In genomic region chr4:99853190-99853589, GRCh38 we compare ENCODE assay signal across 18 cellular contexts. TPM values are rescaled to one million over a fixed set of nuclear protein-coding genes. Genes with fewer than 3 reads are reported as not detected.
DNase-seq lines count a peak whose midpoint lies in the region; ATAC-seq lines count a peak whose summit lies in the region.
"Had no signal": no experiment of that assay in that cellular context is flagged by ENCODE, and none has a peak within 500 bp of the region (broad histone marks: within the 10 kb centered on the region; RNA-seq: fewer than 3 reads in every experiment).

No MANE protein-coding gene starts in this region.

- no peaks in the 10 kb centered on the region for H3K9me3 Mint-ChIP-seq in activated CD4-positive, alpha-beta T cell treated with anti-CD3 and anti-CD28 coated beads for 36 hours (ENCODE audit: low read depth)
- peaks cover 9% of the 10 kb centered on the region for H3K9me3 Mint-ChIP-seq in activated CD4-positive, alpha-beta T cell treated with anti-CD3 and anti-CD28 coated beads, Interleukin-2, amount 10 ng/mL, durations not matched to agents 7 days and 5 days
- H3K9me3 Mint-ChIP-seq in stimulated activated naive CD8-positive, alpha-beta T cell treated with anti-CD3 and anti-CD28 coated beads, Interleukin-15, Interleukin-2, amounts not matched to agents 100 ng/mL and 50 ng/mL, for 24 hours = no peaks in the 10 kb centered on the region
- H3K9me3 Mint-ChIP-seq in stimulated activated naive CD8-positive, alpha-beta T cell treated with anti-CD3 and anti-CD28 coated beads, Interleukin-15, amount 100 ng/mL, for 72 hours = no peaks in the 10 kb centered on the region
- no peaks in the 10 kb centered on the region for H3K9me3 Mint-ChIP-seq in activated naive CD8-positive, alpha-beta T cell treated with anti-CD3 and anti-CD28 coated beads, Interleukin-2, amount 50 U/mL, for 24 hours
- H3K9me3 Mint-ChIP-seq: CD4-positive, alpha-beta T cell had no signal

- peak overlapping the region; percentile 96 for H3K27ac Mint-ChIP-seq in activated CD4-positive, alpha-beta T cell treated with anti-CD3 and anti-CD28 coated beads for 36 hours
- no peak overlapping the region for H3K27ac Mint-ChIP-seq in activated CD4-positive, alpha-beta T cell treated with anti-CD3 and anti-CD28 coated beads, Interleukin-2, amount 10 ng/mL, durations not matched to agents 7 days and 5 days
- H3K27ac Mint-ChIP-seq in stimulated activated naive CD8-positive, alpha-beta T cell treated with anti-CD3 and anti-CD28 coated beads, Interleukin-15, Interleukin-2, amounts not matched to agents 100 ng/mL and 50 ng/mL, for 24 hours = peak overlapping the region; percentile 96
- no peak overlapping the region for H3K27ac Mint-ChIP-seq in stimulated activated naive CD8-positive, alpha-beta T cell treated with anti-CD3 and anti-CD28 coated beads, Interleukin-15, amount 100 ng/mL, for 72 hours
- H3K27ac Mint-ChIP-seq in activated naive CD8-positive, alpha-beta T cell treated with anti-CD3 and anti-CD28 coated beads, Interleukin-2, amount 50 U/mL, for 24 hours = peak overlapping the region; percentile 94

- POLR2A ChIA-PET in activated CD4-positive, alpha-beta T cell treated with anti-CD3 and anti-CD28 coated beads for 36 hours (lab: Charles Lee) = no interaction called here
- POLR2A ChIA-PET in activated CD4-positive, alpha-beta T cell treated with anti-CD3 and anti-CD28 coated beads, Interleukin-2, amount 10 ng/mL, durations not matched to agents 7 days and 5 days (lab: Charles Lee) = no interaction called here

- H3K4me3 Mint-ChIP-seq in activated CD4-positive, alpha-beta T cell treated with anti-CD3 and anti-CD28 coated beads for 36 hours = no peak overlapping the region
- H3K4me3 Mint-ChIP-seq in activated CD4-positive, alpha-beta T cell treated with anti-CD3 and anti-CD28 coated beads, Interleukin-2, amount 10 ng/mL, durations not matched to agents 7 days and 5 days = no peak overlapping the region
- no peak overlapping the region for H3K4me3 Mint-ChIP-seq in stimulated activated naive CD8-positive, alpha-beta T cell treated with anti-CD3 and anti-CD28 coated beads, Interleukin-15, Interleukin-2, amounts not matched to agents 100 ng/mL and 50 ng/mL, for 24 hours
- no peak overlapping the region for H3K4me3 Mint-ChIP-seq in stimulated activated naive CD8-positive, alpha-beta T cell treated with anti-CD3 and anti-CD28 coated beads, Interleukin-15, amount 100 ng/mL, for 72 hours
- H3K4me3 Mint-ChIP-seq in activated naive CD8-positive, alpha-beta T cell treated with anti-CD3 and anti-CD28 coated beads, Interleukin-2, amount 50 U/mL, for 24 hours = no peak overlapping the region
- H3K4me3 Mint-ChIP-seq: CD4-positive, alpha-beta T cell had no signal

- peaks cover 86% of the 10 kb centered on the region for H3K4me1 Mint-ChIP-seq in activated CD4-positive, alpha-beta T cell treated with anti-CD3 and anti-CD28 coated beads for 36 hours
- H3K4me1 Mint-ChIP-seq in activated CD4-positive, alpha-beta T cell treated with anti-CD3 and anti-CD28 coated beads, Interleukin-2, amount 10 ng/mL, durations not matched to agents 7 days and 5 days = peaks cover 80% of the 10 kb centered on the region
- peaks cover 91% of the 10 kb centered on the region for H3K4me1 Mint-ChIP-seq in stimulated activated naive CD8-positive, alpha-beta T cell treated with anti-CD3 and anti-CD28 coated beads, Interleukin-15, Interleukin-2, amounts not matched to agents 100 ng/mL and 50 ng/mL, for 24 hours (ENCODE audit: low read depth)
- peaks cover 85% of the 10 kb centered on the region for H3K4me1 Mint-ChIP-seq in stimulated activated naive CD8-positive, alpha-beta T cell treated with anti-CD3 and anti-CD28 coated beads, Interleukin-15, amount 100 ng/mL, for 72 hours
- peaks cover 89% of the 10 kb centered on the region for H3K4me1 Mint-ChIP-seq in activated naive CD8-positive, alpha-beta T cell treated with anti-CD3 and anti-CD28 coated beads, Interleukin-2, amount 50 U/mL, for 24 hours

- ATAC-seq in activated CD4-positive, alpha-beta T cell treated with anti-CD3 and anti-CD28 coated beads for 36 hours = no peak
- no peak for ATAC-seq in stimulated activated naive CD8-positive, alpha-beta T cell treated with anti-CD3 and anti-CD28 coated beads, Interleukin-15, amount 100 ng/mL, for 72 hours
- ATAC-seq in activated naive CD8-positive, alpha-beta T cell treated with anti-CD3 and anti-CD28 coated beads, Interleukin-2, amount 50 U/mL, for 24 hours = no peak
- no peak for ATAC-seq in GM21367 (IDR thresholded peaks at IDR 0.05; ENCODE audit: unreplicated experiment)

- CTCF ChIA-PET in activated CD4-positive, alpha-beta T cell treated with anti-CD3 and anti-CD28 coated beads for 36 hours (lab: Charles Lee) = interaction anchor here (0.6 to 3.3 kb wide), 4 partner anchors 11 to 45 kb away, joined by 3 to 14 read pairs (median 4); no protein-coding TSS in a partner anchor
- CTCF ChIA-PET in activated CD4-positive, alpha-beta T cell treated with anti-CD3 and anti-CD28 coated beads, Interleukin-2, amount 10 ng/mL, durations not matched to agents 7 days and 5 days (lab: Charles Lee) = interaction anchor here (0.9 to 1.6 kb wide), 4 partner anchors 14 to 52 kb away, joined by 3 read pairs; no protein-coding TSS in a partner anchor

- peaks cover 50% of the 10 kb centered on the region for H3K36me3 Mint-ChIP-seq in activated CD4-positive, alpha-beta T cell treated with anti-CD3 and anti-CD28 coated beads for 36 hours (ENCODE audit: low read depth)
- peaks cover 71% of the 10 kb centered on the region for H3K36me3 Mint-ChIP-seq in activated CD4-positive, alpha-beta T cell treated with anti-CD3 and anti-CD28 coated beads, Interleukin-2, amount 10 ng/mL, durations not matched to agents 7 days and 5 days (ENCODE audit: low read depth)
- peaks cover 49% of the 10 kb centered on the region for H3K36me3 Mint-ChIP-seq in stimulated activated naive CD8-positive, alpha-beta T cell treated with anti-CD3 and anti-CD28 coated beads, Interleukin-15, Interleukin-2, amounts not matched to agents 100 ng/mL and 50 ng/mL, for 24 hours (ENCODE audit: low read depth)
- peaks cover 43% of the 10 kb centered on the region for H3K36me3 Mint-ChIP-seq in activated naive CD8-positive, alpha-beta T cell treated with anti-CD3 and anti-CD28 coated beads, Interleukin-2, amount 50 U/mL, for 24 hours (ENCODE audit: low read depth)

- H3K27me3 Mint-ChIP-seq in activated CD4-positive, alpha-beta T cell treated with anti-CD3 and anti-CD28 coated beads for 36 hours = no peaks in the 10 kb centered on the region
- H3K27me3 Mint-ChIP-seq in activated CD4-positive, alpha-beta T cell treated with anti-CD3 and anti-CD28 coated beads, Interleukin-2, amount 10 ng/mL, durations not matched to agents 7 days and 5 days = no peaks in the 10 kb centered on the region
- no peaks in the 10 kb centered on the region for H3K27me3 Mint-ChIP-seq in stimulated activated naive CD8-positive, alpha-beta T cell treated with anti-CD3 and anti-CD28 coated beads, Interleukin-15, Interleukin-2, amounts not matched to agents 100 ng/mL and 50 ng/mL, for 24 hours
- no peaks in the 10 kb centered on the region for H3K27me3 Mint-ChIP-seq in stimulated activated naive CD8-positive, alpha-beta T cell treated with anti-CD3 and anti-CD28 coated beads, Interleukin-15, amount 100 ng/mL, for 72 hours
- no peaks in the 10 kb centered on the region for H3K27me3 Mint-ChIP-seq in activated naive CD8-positive, alpha-beta T cell treated with anti-CD3 and anti-CD28 coated beads, Interleukin-2, amount 50 U/mL, for 24 hours
- H3K27me3 Mint-ChIP-seq: CD4-positive, alpha-beta T cell had no signal

- intact Hi-C loops in activated CD4-positive, alpha-beta T cell treated with anti-CD3 and anti-CD28 coated beads for 36 hours (cut with DNase I, micrococcal nuclease) = loop anchor here (2.0 to 5.0 kb wide), 5 partner anchors 34 to 346 kb away; no protein-coding TSS in a partner anchor

- no peak for DNase-seq in activated CD4-positive, alpha-beta T cell treated with anti-CD3 and anti-CD28 coated beads for 36 hours
- no peak for DNase-seq in activated CD4-positive, alpha-beta T cell treated with anti-CD3 and anti-CD28 coated beads, Interleukin-2, amount 10 ng/mL, durations not matched to agents 7 days and 5 days
- no peak for DNase-seq in stimulated activated naive CD8-positive, alpha-beta T cell treated with anti-CD3 and anti-CD28 coated beads, Interleukin-15, amount 100 ng/mL, for 72 hours
- no peak for DNase-seq in activated naive CD8-positive, alpha-beta T cell treated with anti-CD3 and anti-CD28 coated beads, Interleukin-2, amount 50 U/mL, for 24 hours
- DNase-seq in mesenteric fat pad (ENCODE audit: low spot score) (no peak), hepatic stellate cell (ENCODE audit: low spot score) (no peak)
- DNase-seq: 8988T; CD4-positive, alpha-beta T cell; DMS153; GDM1; H7; KG1; NCI-H187 treated with DMSO at 0.1 percent for 48 hours; NCI-H226; NCI-H524; PC-9 had no signal

RNA-seq across cellular contexts. Expression of gene DAPP1, which starts 36.6 kb away (rescaled TPM):
- 10 to 100 TPM; 24.7 to 25.9 TPM for total RNA-seq in activated CD4-positive, alpha-beta T cell treated with anti-CD3 and anti-CD28 coated beads for 36 hours
- 10 to 100 TPM; 39.5 TPM for total RNA-seq in activated CD4-positive, alpha-beta T cell treated with anti-CD3 and anti-CD28 coated beads, Interleukin-2, amount 10 ng/mL, durations not matched to agents 7 days and 5 days
- total RNA-seq in mesenteric fat pad = 4.9 TPM
- total RNA-seq: H7 had no signal

RNA-seq across cellular contexts. Expression of gene LAMTOR3, which starts 41.0 kb away (rescaled TPM):
- 10 to 100 TPM; 28.5 to 30.4 TPM for total RNA-seq in activated CD4-positive, alpha-beta T cell treated with anti-CD3 and anti-CD28 coated beads for 36 hours
- total RNA-seq in activated CD4-positive, alpha-beta T cell treated with anti-CD3 and anti-CD28 coated beads, Interleukin-2, amount 10 ng/mL, durations not matched to agents 7 days and 5 days = 10 to 100 TPM; 28.9 to 33.1 TPM
- total RNA-seq in mesenteric fat pad = 31.5 TPM

Comparison
In these comparisons a context has a peak if more than half of its experiments do, and no peak if none do; other contexts are left out.
1. H3K27ac Mint-ChIP-seq: peak in activated CD4-positive, alpha-beta T cell treated with anti-CD3 and anti-CD28 coated beads for 36 hours (single experiment), stimulated activated naive CD8-positive, alpha-beta T cell treated with anti-CD3 and anti-CD28 coated beads, Interleukin-15, Interleukin-2, amounts not matched to agents 100 ng/mL and 50 ng/mL, for 24 hours (single experiment) and activated naive CD8-positive, alpha-beta T cell treated with anti-CD3 and anti-CD28 coated beads, Interleukin-2, amount 50 U/mL, for 24 hours (single experiment); none in activated CD4-positive, alpha-beta T cell treated with anti-CD3 and anti-CD28 coated beads, Interleukin-2, amount 10 ng/mL, durations not matched to agents 7 days and 5 days (single experiment) and stimulated activated naive CD8-positive, alpha-beta T cell treated with anti-CD3 and anti-CD28 coated beads, Interleukin-15, amount 100 ng/mL, for 72 hours (0 of 2).